Comparison of ENCODE assay signal across 8 cellular contexts in genomic region chr1:43974443-43975248, GRCh38. TPM values are rescaled to one million over a fixed set of nuclear protein-coding genes. Genes with fewer than 3 reads are reported as not detected.
A peak's percentile ranks its signal among the peaks of the same experiment; 100 is the strongest.
DNase-seq lines count a peak whose midpoint lies in the region; ATAC-seq and TF ChIP-seq lines count a peak whose summit lies in the region.

TSS of gene ATP6V0B (plus strand) at chr1:43974960. CDS start at chr1:43975041, 81 bp downstream.

- TF ChIP-seq CTCF in GM10266 (IDR thresholded peaks at IDR 0.05; ENCODE audit: control insufficient read depth, insufficient read depth, low read depth, missing control alignments), result peak; percentile 0
- no peak for TF ChIP-seq CTCF in omental fat pad (IDR thresholded peaks at IDR 0.05)

- ATAC-seq in HG02623 (IDR thresholded peaks at IDR 0.05; ENCODE audit: unreplicated experiment) (peak; percentile 62), omental fat pad (ENCODE audit: low FRiP score) (peak; percentile 78)
- ATAC-seq in activated naive CD4-positive, alpha-beta T cell treated with anti-CD3 and anti-CD28 coated beads, Interleukin-2, amount 50 U/mL, for 72 hours, result peak; percentile 78 to 84

- H3K36me3 Mint-ChIP-seq in activated naive CD4-positive, alpha-beta T cell treated with anti-CD3 and anti-CD28 coated beads, Interleukin-2, amount 50 U/mL, for 72 hours, result peaks cover 29 to 45% of the 10 kb centered on the region in 2 donors

- peak; percentile 96 for DNase-seq in GM10266 (ENCODE audit: extremely low spot score)
- peak; percentile 93 for DNase-seq in NCI-H1105 (lab: John Stamatoyannopoulos, UW)
- peak; percentile 84 for DNase-seq in SKM-1 (lab: John Stamatoyannopoulos, UW; ENCODE audit: unreplicated experiment)
- peak; percentile 94 to 95 for DNase-seq in activated naive CD4-positive, alpha-beta T cell treated with anti-CD3 and anti-CD28 coated beads, Interleukin-2, amount 50 U/mL, for 72 hours (ENCODE audit: low spot score in 2 of 2)
- peak; percentile 31 for DNase-seq in glomerular endothelial cell (ENCODE audit: extremely low read depth, low read depth, low spot score)
- peak; percentile 94 for DNase-seq in omental fat pad (ENCODE audit: low spot score)

- H3K9me3 Mint-ChIP-seq in activated naive CD4-positive, alpha-beta T cell treated with anti-CD3 and anti-CD28 coated beads, Interleukin-2, amount 50 U/mL, for 72 hours, result no peaks in the 10 kb centered on the region

- peak within 1 kb of the TSS; percentile 95 for H3K27ac ChIP-seq in temporal lobe (ENCODE audit: low read depth, low read length)

- H3K27ac Mint-ChIP-seq in activated naive CD4-positive, alpha-beta T cell treated with anti-CD3 and anti-CD28 coated beads, Interleukin-2, amount 50 U/mL, for 72 hours, result peak within 1 kb of the TSS; percentile 91

RNA-seq across cellular contexts. Expression of gene ATP6V0B, which starts in this region (rescaled TPM):
- total RNA-seq in activated naive CD4-positive, alpha-beta T cell treated with anti-CD3 and anti-CD28 coated beads, Interleukin-2, amount 50 U/mL, for 72 hours, result 10 to 100 TPM; 86.5 to 89.1 TPM
- 103 and 119 TPM in 2 replicates for total RNA-seq in glomerular endothelial cell
- 100 to 1,000 TPM; 111 to 223 (median 139) TPM for total RNA-seq in omental fat pad
- 102 TPM for total RNA-seq in temporal lobe

Comparison
In these comparisons a context has a peak if more than half of its experiments do, and no peak if none do; other contexts are left out.
1. Peak in every context shown above with its lines: DNase-seq, ATAC-seq and H3K27ac ChIP-seq.
2. DNase-seq: peak in every context shown above with its lines; median percentile 96 in GM10266; 94 in activated naive CD4-positive, alpha-beta T cell treated with anti-CD3 and anti-CD28 coated beads, Interleukin-2, amount 50 U/mL, for 72 hours; 94 in omental fat pad; 93 in NCI-H1105; 84 in SKM-1; 31 in glomerular endothelial cell.